In genomic region chr10:97456034-97456685, GRCh38 we compare ENCODE assay signal across 2 cellular contexts.
A peak's percentile ranks its signal among the peaks of the same experiment; 100 is the strongest.
TF ChIP-seq lines count a peak whose summit lies in the region.

No MANE protein-coding gene starts in this region.

TF ChIP-seq in SK-N-SH, 30 proteins besides CTCF, POLR2A, EP300 and RAD21:
- no peak for TF ChIP-seq YY1 (IDR thresholded peaks at IDR 0.05; ENCODE audit: low read depth)
- no peak for TF ChIP-seq GATA2 (CRISPR knock-in tag; IDR thresholded peaks at IDR 0.05)
- TF ChIP-seq USF2 (IDR thresholded peaks at IDR 0.05; ENCODE audit: borderline replicate concordance, low read depth, low read length) = no peak
- TF ChIP-seq REST (IDR thresholded peaks at IDR 0.05; ENCODE audit: low read depth, low read length) = no peak
- peak; percentile 14; the same call in 1 of the 2 replicates for TF ChIP-seq POLR2AphosphoS5 (IDR thresholded peaks at IDR 0.05; ENCODE audit: low read depth, low read length)
TF ChIP-seq in SK-N-SH: peak in this region for 1.

TF ChIP-seq in SK-N-SH treated with all-trans-retinoic acid at 6 μM for 48 hours, 23 proteins besides CTCF, POLR2A, EP300 and RAD21:
- TF ChIP-seq ZNF565 (CRISPR knock-in tag; conservative IDR thresholded peaks at IDR 0.05; ENCODE audit: low read depth) = no peak
- no peak for TF ChIP-seq RARB (CRISPR knock-in tag; IDR thresholded peaks at IDR 0.05)
- TF ChIP-seq GLIS3 (CRISPR knock-in tag; IDR thresholded peaks at IDR 0.05) = no peak
- no peak for TF ChIP-seq ESRRG (CRISPR knock-in tag; IDR thresholded peaks at IDR 0.05)
- no peak for TF ChIP-seq TOX (CRISPR knock-in tag; IDR thresholded peaks at IDR 0.05; ENCODE audit: borderline replicate concordance)
- no peak for TF ChIP-seq ARNTL (CRISPR knock-in tag; IDR thresholded peaks at IDR 0.05; ENCODE audit: borderline replicate concordance, low read depth)
